Comparison of ENCODE assay signal across 14 cellular contexts in genomic region chr17:65058615-65059014, GRCh38. TPM values are rescaled to one million over a fixed set of nuclear protein-coding genes. Genes with fewer than 3 reads are reported as not detected.
DNase-seq lines count a peak whose midpoint lies in the region; ATAC-seq and TF ChIP-seq lines count a peak whose summit lies in the region.
"Had no signal": no experiment of that assay in that cellular context is flagged by ENCODE, and none has a peak within 500 bp of the region (broad histone marks: within the 10 kb centered on the region; RNA-seq: fewer than 3 reads in every experiment).

No MANE protein-coding gene starts in this region.

- H3K27ac ChIP-seq in GM23338 (ENCODE audit: low read depth): no peak overlapping the region
- peak overlapping the region; percentile 98 for H3K27ac ChIP-seq in skeletal muscle tissue (ENCODE audit: low read depth, low read length)

- H3F3A ChIP-seq in GM23338 (replicated peaks; ENCODE audit: low read depth): no peaks in the 10 kb centered on the region; the same call in 1 of the 2 replicates

- no peaks in the 10 kb centered on the region for H3K9me2 ChIP-seq in GM23338 (ENCODE audit: insufficient read depth)

- TF ChIP-seq CTCF in GM23338 (conservative IDR thresholded peaks at IDR 0.05; ENCODE audit: low read depth in 2 of 2) (no peak), glutamatergic neuron (IDR thresholded peaks at IDR 0.05; ENCODE audit: partially characterized antibody, unreplicated experiment) (no peak)

- H3K79me2 ChIP-seq in GM23338 (replicated peaks; ENCODE audit: insufficient read depth): peaks cover 22% of the 10 kb centered on the region

- intact Hi-C loops in activated T-helper 2 cell treated with anti-CD3 and anti-CD28 coated beads, Interferon-gamma antibody, Interleukin-2, Interleukin-4, amounts not matched to agents 10 μg/mL and 5 μg/mL and 100 μg/mL, durations not matched to agents 14 hours and 24 hours and 36 hours (cut with micrococcal nuclease): loop anchor here (5.0 kb wide), 1 partner anchor 551 kb away; the partner anchor contains the start of genes CEP95 and DDX5
- intact Hi-C loops in posterior vena cava (cut with DNase I): loop anchor here in 1 of 2 donors (5.0 kb wide), 1 partner anchor 81 kb away; no protein-coding TSS in a partner anchor

- H3K9ac ChIP-seq in skeletal muscle tissue (ENCODE audit: low read depth in 1 of 3, low read length in 3 of 3): no peak overlapping the region

- H3K27me3 Mint-ChIP-seq in GM23338 (ENCODE audit: insufficient read depth, low read depth, poor library complexity) (peaks cover 11% of the 10 kb centered on the region), glutamatergic neuron (ENCODE audit: unreplicated experiment) (peaks cover 10% of the 10 kb centered on the region)
- peaks cover 2% of the 10 kb centered on the region for H3K27me3 Mint-ChIP-seq in activated T-helper 2 cell treated with anti-CD3 and anti-CD28 coated beads, Interferon-gamma antibody, Interleukin-2, Interleukin-4, amounts not matched to agents 10 μg/mL and 5 μg/mL and 100 μg/mL, durations not matched to agents 14 hours and 24 hours and 36 hours (ENCODE audit: low read depth)
- H3K27me3 Mint-ChIP-seq: activated T-helper 17 cell treated with anti-CD3 and anti-CD28 coated beads, Interleukin-2, amount 50 U/mL, for 72 hours had no signal

- H4K20me1 ChIP-seq in GM23338 (replicated peaks; ENCODE audit: insufficient read depth): peaks cover 19% of the 10 kb centered on the region

- H3K4me3 Mint-ChIP-seq in GM23338 (no peak overlapping the region), glutamatergic neuron (ENCODE audit: unreplicated experiment) (no peak overlapping the region)
- H3K4me3 Mint-ChIP-seq in activated T-helper 2 cell treated with anti-CD3 and anti-CD28 coated beads, Interferon-gamma antibody, Interleukin-2, Interleukin-4, amounts not matched to agents 10 μg/mL and 5 μg/mL and 100 μg/mL, durations not matched to agents 14 hours and 24 hours and 36 hours (ENCODE audit: low read depth): no peak overlapping the region

- no peak overlapping the region for H3K4me3 ChIP-seq in GM23338
- H3K4me3 ChIP-seq in skeletal muscle tissue (ENCODE audit: low read length in 3 of 3): no peak overlapping the region

- H3K4me2 ChIP-seq in GM23338: no peak overlapping the region

- H3K27me3 ChIP-seq in GM23338 (ENCODE audit: insufficient read depth): no peaks in the 10 kb centered on the region
- no peaks in the 10 kb centered on the region for H3K27me3 ChIP-seq in skeletal muscle tissue (ENCODE audit: control insufficient read depth in 3 of 3, insufficient read depth in 3 of 3, low read length in 3 of 3)

- H3K27ac Mint-ChIP-seq in GM23338 (peak overlapping the region; percentile 88; the same call in 1 of the 2 replicates), glutamatergic neuron (ENCODE audit: unreplicated experiment) (no peak overlapping the region)
- H3K27ac Mint-ChIP-seq in activated T-helper 2 cell treated with anti-CD3 and anti-CD28 coated beads, Interferon-gamma antibody, Interleukin-2, Interleukin-4, amounts not matched to agents 10 μg/mL and 5 μg/mL and 100 μg/mL, durations not matched to agents 14 hours and 24 hours and 36 hours: peak overlapping the region; percentile 25
- H3K27ac Mint-ChIP-seq: activated T-helper 17 cell treated with anti-CD3 and anti-CD28 coated beads, Interleukin-2, amount 50 U/mL, for 72 hours had no signal

- ATAC-seq in GM23338: no peak
- ATAC-seq: activated T-helper 17 cell treated with anti-CD3 and anti-CD28 coated beads, Interleukin-2, amount 50 U/mL, for 72 hours; stimulated activated naive CD8-positive, alpha-beta T cell treated with anti-CD3 and anti-CD28 coated beads, Interleukin-15, amount 100 ng/mL, for 72 hours had no signal

- H3K36me3 Mint-ChIP-seq in GM23338 (ENCODE audit: low read depth) (0 out of 3 replicates have a peak, but pooled peaks cover under 1% of the 10 kb centered on the region), glutamatergic neuron (ENCODE audit: unreplicated experiment) (no peaks in the 10 kb centered on the region)
- H3K36me3 Mint-ChIP-seq in activated T-helper 2 cell treated with anti-CD3 and anti-CD28 coated beads, Interferon-gamma antibody, Interleukin-2, Interleukin-4, amounts not matched to agents 10 μg/mL and 5 μg/mL and 100 μg/mL, durations not matched to agents 14 hours and 24 hours and 36 hours (ENCODE audit: low read depth): peaks cover 24% of the 10 kb centered on the region

- no peak overlapping the region for H2AFZ ChIP-seq in GM23338

- H3K36me3 ChIP-seq in GM23338 (ENCODE audit: insufficient read depth) (no peaks in the 10 kb centered on the region), skeletal muscle tissue (ENCODE audit: control insufficient read depth in 3 of 3, insufficient read depth in 3 of 3, low read length in 3 of 3) (no peaks in the 10 kb centered on the region)

- H3K4me1 Mint-ChIP-seq in GM23338 (peaks cover 59% of the 10 kb centered on the region), glutamatergic neuron (ENCODE audit: low read depth, unreplicated experiment) (peaks cover 14% of the 10 kb centered on the region)
- H3K4me1 Mint-ChIP-seq in activated T-helper 2 cell treated with anti-CD3 and anti-CD28 coated beads, Interferon-gamma antibody, Interleukin-2, Interleukin-4, amounts not matched to agents 10 μg/mL and 5 μg/mL and 100 μg/mL, durations not matched to agents 14 hours and 24 hours and 36 hours (ENCODE audit: low read depth): peaks cover 31% of the 10 kb centered on the region

- no peaks in the 10 kb centered on the region for H3K9me3 ChIP-seq in skeletal muscle tissue (ENCODE audit: control insufficient read depth in 3 of 3, low read length in 3 of 3)

- peaks cover 45% of the 10 kb centered on the region for H3K4me1 ChIP-seq in GM23338 (ENCODE audit: insufficient read depth)
- peaks cover 19 to 26% (median 22%) of the 10 kb centered on the region in 3 donors for H3K4me1 ChIP-seq in skeletal muscle tissue (ENCODE audit: control insufficient read depth in 3 of 3, insufficient read depth in 3 of 3, low read length in 3 of 3)

- DNase-seq in GM23338 (ENCODE audit: low spot score) (no peak), kidney tubule cell (ENCODE audit: low spot score) (peak; percentile 21), foreskin melanocyte (no peak), hepatic stellate cell (ENCODE audit: low spot score) (no peak), posterior vena cava (ENCODE audit: low spot score) (no peak), glutamatergic neuron (no peak)
- no peak for DNase-seq in activated T-helper 2 cell treated with anti-CD3 and anti-CD28 coated beads, Interferon-gamma antibody, Interleukin-2, Interleukin-4, amounts not matched to agents 10 μg/mL and 5 μg/mL and 100 μg/mL, durations not matched to agents 14 hours and 24 hours and 36 hours (ENCODE audit: low spot score)
- DNase-seq: COR-L47; NCI-H1436 treated with DMSO at 0.1 percent for 48 hours; SHP77; stimulated activated CD4-positive, alpha-beta T cell treated with anti-CD3 and anti-CD28 coated beads, Interleukin-4, amount 100 ng/mL, for 4 hours; stimulated activated naive CD8-positive, alpha-beta T cell treated with anti-CD3 and anti-CD28 coated beads, Interleukin-15, amount 100 ng/mL, for 72 hours had no signal

- no peaks in the 10 kb centered on the region for H3K9me3 Mint-ChIP-seq in GM23338
- no peaks in the 10 kb centered on the region for H3K9me3 Mint-ChIP-seq in activated T-helper 2 cell treated with anti-CD3 and anti-CD28 coated beads, Interferon-gamma antibody, Interleukin-2, Interleukin-4, amounts not matched to agents 10 μg/mL and 5 μg/mL and 100 μg/mL, durations not matched to agents 14 hours and 24 hours and 36 hours
- peaks cover 5% of the 10 kb centered on the region for H3K9me3 Mint-ChIP-seq in glutamatergic neuron (ENCODE audit: unreplicated experiment)
- H3K9me3 Mint-ChIP-seq: activated T-helper 17 cell treated with anti-CD3 and anti-CD28 coated beads, Interleukin-2, amount 50 U/mL, for 72 hours; stimulated activated naive CD8-positive, alpha-beta T cell treated with anti-CD3 and anti-CD28 coated beads, Interleukin-15, amount 100 ng/mL, for 72 hours had no signal

TF ChIP-seq in GM23338, 12 proteins besides CTCF, POLR2A, EP300 and RAD21 (continues in another document):
- TF ChIP-seq ZNF114 (CRISPR knock-in tag; IDR thresholded peaks at IDR 0.05) (no peak), REST (IDR thresholded peaks at IDR 0.05; ENCODE audit: unreplicated experiment) (no peak), STAT1 (IDR thresholded peaks at IDR 0.05; ENCODE audit: unreplicated experiment) (no peak)

RNA-seq across cellular contexts. Expression of gene GNA13, which starts 2.1 kb away (rescaled TPM):
- total RNA-seq in GM23338 (2014; rRNA removed; shearing (Covaris generic)): 88.1 and 95.5 TPM in 2 replicates
- 19.0 and 20.2 TPM in 2 replicates for polyA plus RNA-seq in GM23338 (2016; fragmentation: Nextera tagmentation; extraction: Ambion mirVana)
- total RNA-seq in activated T-helper 2 cell treated with anti-CD3 and anti-CD28 coated beads, Interferon-gamma antibody, Interleukin-2, Interleukin-4, amounts not matched to agents 10 μg/mL and 5 μg/mL and 100 μg/mL, durations not matched to agents 14 hours and 24 hours and 36 hours: 63.8 and 68.7 TPM in 2 replicates
- total RNA-seq in skeletal muscle tissue (37.1 TPM), posterior vena cava (10 to 100 TPM; 43.0 to 54.0 TPM), glutamatergic neuron (ENCODE audit: unreplicated experiment) (50.7 TPM)
